Comparison of ENCODE assay signal across 1 cellular context in genomic region chr6:170030284-170031095, GRCh38.
TF ChIP-seq lines count a peak whose summit lies in the region.

No MANE protein-coding gene starts in this region.

TF ChIP-seq in WTC11, 78 proteins besides CTCF, POLR2A, EP300 and RAD21 (continued from another document):
- no peak for TF ChIP-seq ZNF281 (CRISPR knock-in tag; IDR thresholded peaks at IDR 0.05)
- TF ChIP-seq PRRX2 (CRISPR knock-in tag; IDR thresholded peaks at IDR 0.05), result no peak
- TF ChIP-seq NFE2L1 (CRISPR knock-in tag; IDR thresholded peaks at IDR 0.05), result no peak
- no peak for TF ChIP-seq FOXJ3 (CRISPR knock-in tag; IDR thresholded peaks at IDR 0.05; ENCODE audit: borderline replicate concordance)
- no peak for TF ChIP-seq ZNF416 (CRISPR knock-in tag; IDR thresholded peaks at IDR 0.05)
- TF ChIP-seq E2F5 (CRISPR knock-in tag; IDR thresholded peaks at IDR 0.05), result no peak
- TF ChIP-seq FOXK1 (CRISPR knock-in tag; IDR thresholded peaks at IDR 0.05), result no peak
- no peak for TF ChIP-seq JUN (CRISPR knock-in tag; IDR thresholded peaks at IDR 0.05)
- TF ChIP-seq TEAD1 (CRISPR knock-in tag; IDR thresholded peaks at IDR 0.05), result no peak
